In the genomic region with DNA sequence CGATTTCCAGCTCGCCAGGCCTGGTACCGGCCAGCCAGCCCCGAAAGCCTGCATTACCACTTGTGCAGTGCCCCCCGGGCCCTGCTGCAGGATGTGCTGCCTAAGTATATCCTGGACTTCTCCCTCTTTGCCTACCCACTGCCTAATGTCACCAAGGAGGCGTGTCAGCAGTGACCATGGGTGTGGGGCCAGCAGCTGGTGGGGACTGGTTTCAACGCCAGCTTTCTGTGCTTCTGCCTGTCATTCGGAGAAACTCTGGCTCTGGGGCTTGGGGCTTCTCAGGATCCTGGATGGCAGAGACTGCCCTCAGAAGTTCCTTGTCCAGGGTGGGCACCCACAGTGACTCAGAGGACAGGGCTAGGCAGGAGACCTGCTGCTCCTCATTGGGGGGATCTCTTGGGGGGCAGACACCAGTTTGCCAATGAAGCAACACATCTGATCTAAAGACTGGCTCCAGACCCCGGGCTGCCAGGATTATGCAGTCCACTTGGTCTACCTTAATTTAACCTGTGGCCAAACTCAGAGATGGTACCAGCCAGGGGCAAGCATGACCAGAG, we compare ENCODE assay signal across 8 cellular contexts. TPM values are rescaled to one million over a fixed set of nuclear protein-coding genes. Genes with fewer than 3 reads are reported as not detected.
DNase-seq lines count a peak whose midpoint lies in the region; ATAC-seq, FAIRE-seq and TF ChIP-seq lines count a peak whose summit lies in the region.

No MANE protein-coding gene starts in this region.

- H3K27ac ChIP-seq in PC-9: peak overlapping the region; percentile 47; the same call in 1 of the 2 replicates
- H3K27ac ChIP-seq in endothelial cell of umbilical vein (ENCODE audit: insufficient read depth, low read depth, low read length): no peak overlapping the region
- no peak overlapping the region for H3K27ac ChIP-seq in psoas muscle

- BruUV-seq in PC-9 (replicated peaks; lab: Mats Ljungman, UMichigan): no TSS peak
- TSS peak; percentile 46 for BruUV-seq in endothelial cell of umbilical vein (replicated peaks; lab: Mats Ljungman, UMichigan)

- intact Hi-C loops in PC-9 (cut with micrococcal nuclease; ENCODE audit: unreplicated experiment) (loop anchor here (5.0 kb wide), 1 partner anchor 35 kb away; no protein-coding TSS in a partner anchor), endothelial cell of umbilical vein (cut with micrococcal nuclease) (no loop called here), psoas muscle (cut with DNase I) (no loop called here)

- TF ChIP-seq POLR2A in endothelial cell of umbilical vein (IDR thresholded peaks at IDR 0.05; ENCODE audit: low read depth, low read length): no peak

- H3K79me2 ChIP-seq in PC-9 (ENCODE audit: low read depth) (0 out of 2 replicates have a peak, but pooled peaks cover 7% of the 10 kb centered on the region), endothelial cell of umbilical vein (ENCODE audit: control insufficient read depth, insufficient read depth, low read length) (no peaks in the 10 kb centered on the region)

- H3K27me3 ChIP-seq in GM06990 (replicated peaks; ENCODE audit: control insufficient read depth, insufficient read depth, low read length): no peaks in the 10 kb centered on the region
- no peaks in the 10 kb centered on the region for H3K27me3 ChIP-seq in PC-9 (ENCODE audit: insufficient read depth, low read depth)
- peaks cover 0 to 1% of the 10 kb centered on the region in 2 experiments for H3K27me3 ChIP-seq in endothelial cell of umbilical vein (ENCODE audit: control insufficient read depth in 2 of 2, insufficient read depth in 2 of 2, low read length in 2 of 2)
- no peaks in the 10 kb centered on the region for H3K27me3 ChIP-seq in psoas muscle (ENCODE audit: insufficient read depth in 3 of 3, low read length in 2 of 3)

- ATAC-seq in psoas muscle (no peak), GM21825 (IDR thresholded peaks at IDR 0.05; ENCODE audit: unreplicated experiment) (no peak), GM21447 (IDR thresholded peaks at IDR 0.05; ENCODE audit: unreplicated experiment) (no peak)

- H3K9ac ChIP-seq in endothelial cell of umbilical vein (replicated peaks; ENCODE audit: extremely low read depth, insufficient read depth, low read length): no peak overlapping the region

- H3K36me3 ChIP-seq in GM06990 (ENCODE audit: control insufficient read depth, insufficient read depth, low read length) (no peaks in the 10 kb centered on the region), PC-9 (ENCODE audit: low read depth) (no peaks in the 10 kb centered on the region), endothelial cell of umbilical vein (ENCODE audit: control insufficient read depth in 2 of 2, extremely low read depth in 1 of 2, insufficient read depth in 2 of 2, low read length in 2 of 2) (no peaks in the 10 kb centered on the region), psoas muscle (ENCODE audit: insufficient read depth in 1 of 2, low read depth in 1 of 2) (no peaks in the 10 kb centered on the region)

- H3K9me3 ChIP-seq in PC-9 (ENCODE audit: insufficient read depth, low read depth): no peaks in the 10 kb centered on the region
- H3K9me3 ChIP-seq in endothelial cell of umbilical vein (replicated peaks; ENCODE audit: control insufficient read depth, insufficient read depth, low read length): no peaks in the 10 kb centered on the region
- H3K9me3 ChIP-seq in psoas muscle: no peaks in the 10 kb centered on the region

- in situ Hi-C loops in GM13977 (cut with MboI; ENCODE audit: low pct_unique_long_range_greater_than_20kb, low sequenced_read_pairs, unreplicated experiment): no loop called here

- peaks cover 19% of the 10 kb centered on the region for H3K4me1 ChIP-seq in PC-9 (replicated peaks; ENCODE audit: insufficient read depth)
- H3K4me1 ChIP-seq in endothelial cell of umbilical vein (ENCODE audit: control insufficient read depth, extremely low read depth, insufficient read depth, low read length): peaks cover 6% of the 10 kb centered on the region
- H3K4me1 ChIP-seq in psoas muscle: peaks cover 5% of the 10 kb centered on the region

- dilution Hi-C loops in endothelial cell of umbilical vein (cut with MboI; ENCODE audit: extremely low pct_ligation_motif_present, low sequenced_read_pairs): no loop called here

- H4K20me1 ChIP-seq in PC-9 (ENCODE audit: insufficient read depth) (no peaks in the 10 kb centered on the region), endothelial cell of umbilical vein (replicated peaks; ENCODE audit: control insufficient read depth, extremely low read depth, insufficient read depth, low read length) (no peaks in the 10 kb centered on the region)

- H3K4me2 ChIP-seq in PC-9 (peak overlapping the region; percentile 77), endothelial cell of umbilical vein (ENCODE audit: insufficient read depth, low read length) (peak overlapping the region; percentile 40)

- H3K9me1 ChIP-seq in endothelial cell of umbilical vein (replicated peaks; ENCODE audit: control insufficient read depth, extremely low read depth, insufficient read depth, low read length): no peaks in the 10 kb centered on the region

- DNase-seq in GM06990 (ENCODE audit: extremely low read depth, insufficient read length) (no peak), PC-9 (no peak), endothelial cell of umbilical vein (ENCODE audit: low read depth, low spot score) (no peak), psoas muscle (peak in 1 of 2 donors; percentile 57), GM13977 (ENCODE audit: low spot score) (no peak), DMS53 treated with DMSO at 0.1 percent for 48 hours (lab: John Stamatoyannopoulos, UW; ENCODE audit: unreplicated experiment) (no peak)

- no peak for TF ChIP-seq CTCF in GM06990 (IDR thresholded peaks at IDR 0.05; ENCODE audit: insufficient read depth, low read length, poor library complexity, severe bottlenecking)
- TF ChIP-seq CTCF in PC-9 (conservative IDR thresholded peaks at IDR 0.05): no peak
- TF ChIP-seq CTCF in endothelial cell of umbilical vein (IDR thresholded peaks at IDR 0.05; ENCODE audit: extremely low read depth in 1 of 2, insufficient read depth in 1 of 2, low read depth in 1 of 2, low read length in 2 of 2): no peak
- TF ChIP-seq CTCF in psoas muscle (IDR thresholded peaks at IDR 0.05): no peak
- TF ChIP-seq CTCF in GM13977 (IDR thresholded peaks at IDR 0.05; ENCODE audit: extremely low read depth, insufficient read depth, missing control alignments): no peak

- peaks cover 25% of the 10 kb centered on the region; the same call in 1 of the 2 replicates for H3F3A ChIP-seq in PC-9 (ENCODE audit: insufficient read depth, low read depth)

- 51 to 65% (median 61%) methylated on average over 9 of the region's 9 CpGs for WGBS in psoas muscle, 3 donors

- CTCF ChIA-PET in PC-9 (lab: Charles Lee): interaction anchor here (0.6 kb wide), 1 partner anchor 422 kb away, joined by 5 read pairs; no protein-coding TSS in a partner anchor
- CTCF ChIA-PET in endothelial cell of umbilical vein (lab: Charles Lee): no interaction called here

- H3K4me3 ChIP-seq in GM06990 (replicated peaks; ENCODE audit: low read depth, low read length): peak overlapping the region; percentile 86
- peak overlapping the region; percentile 66; the same call in 1 of the 2 replicates for H3K4me3 ChIP-seq in PC-9
- no peak overlapping the region for H3K4me3 ChIP-seq in endothelial cell of umbilical vein (replicated peaks in 1 of 3; ENCODE audit: insufficient read depth in 1 of 3, low read depth in 1 of 3, low read length in 3 of 3)
- H3K4me3 ChIP-seq in psoas muscle: peak overlapping the region; percentile 72

- no peaks in the 10 kb centered on the region for H3K9me2 ChIP-seq in PC-9 (ENCODE audit: insufficient read depth)

- no peak for FAIRE-seq in endothelial cell of umbilical vein (lab: Jason Lieb, UNC)

- no peak overlapping the region for H2AFZ ChIP-seq in PC-9
- H2AFZ ChIP-seq in endothelial cell of umbilical vein (ENCODE audit: low read depth, low read length): no peak overlapping the region

- POLR2A ChIA-PET in PC-9 (lab: Charles Lee; ENCODE audit: unreplicated experiment): interaction anchor here (0.5 kb wide), 1 partner anchor 221 kb away, joined by 3 read pairs; no protein-coding TSS in a partner anchor
- POLR2A ChIA-PET in endothelial cell of umbilical vein (lab: Charles Lee): no interaction called here

TF ChIP-seq in endothelial cell of umbilical vein, 7 proteins besides CTCF, POLR2A, EP300 and RAD21:
- TF ChIP-seq POLR2AphosphoS5 (IDR thresholded peaks at IDR 0.05; ENCODE audit: insufficient read depth, low read depth, low read length): no peak
- no peak for TF ChIP-seq MYC (IDR thresholded peaks at IDR 0.05; ENCODE audit: low read depth, low read length)
- TF ChIP-seq JUN (IDR thresholded peaks at IDR 0.05; ENCODE audit: borderline replicate concordance, insufficient read depth, insufficient read length, low read depth): no peak
- no peak for TF ChIP-seq FOS (IDR thresholded peaks at IDR 0.05; ENCODE audit: borderline replicate concordance, insufficient read depth, low read length)

RNA-seq across cellular contexts. Expression of gene CHST14, which starts 1.5 kb away (rescaled TPM):
- total RNA-seq in PC-9 (2021): 30.6 and 34.3 TPM in 2 replicates
- total RNA-seq in endothelial cell of umbilical vein: 45.9 and 49.2 TPM in 2 replicates
- 35.1 and 38.3 TPM in 2 replicates for polyA plus RNA-seq in endothelial cell of umbilical vein
- polyA plus RNA-seq in endothelial cell of umbilical vein (2011; cell fraction: cytosol; rRNA removed): 31.4 and 31.9 TPM in 2 replicates
- 10.7 and 13.2 TPM in 2 replicates for polyA plus RNA-seq in endothelial cell of umbilical vein (2011; cell fraction: nucleus; rRNA removed)
- polyA plus RNA-seq in endothelial cell of umbilical vein (2012): 32.1 and 34.2 TPM in 2 replicates
- 26.0 and 27.5 TPM in 2 replicates for polyA minus RNA-seq in endothelial cell of umbilical vein
- polyA minus RNA-seq in endothelial cell of umbilical vein (2011; cell fraction: cytosol; rRNA and poly(A)+ RNA removed): 5.3 TPM
- 4.1 and 4.8 TPM in 2 replicates for polyA minus RNA-seq in endothelial cell of umbilical vein (2011; cell fraction: nucleus; rRNA and poly(A)+ RNA removed)
- 1 to 10 TPM; 3.8 to 5.3 (median 4.2) TPM for total RNA-seq in psoas muscle
- 1 to 10 TPM; 2.5 to 4.5 (median 2.8) TPM for polyA plus RNA-seq in psoas muscle

RNA-seq across cellular contexts. Expression of gene BAHD1, which starts 31.5 kb away (rescaled TPM):
- 17.3 and 19.1 TPM in 2 replicates for total RNA-seq in PC-9 (2021)
- total RNA-seq in endothelial cell of umbilical vein: 19.1 and 19.7 TPM in 2 replicates
- 6.3 and 7.0 TPM in 2 replicates for polyA plus RNA-seq in endothelial cell of umbilical vein
- 6.3 and 7.0 TPM in 2 replicates for polyA plus RNA-seq in endothelial cell of umbilical vein (2011; cell fraction: cytosol; rRNA removed)
- polyA plus RNA-seq in endothelial cell of umbilical vein (2011; cell fraction: nucleus; rRNA removed): 11.6 and 13.6 TPM in 2 replicates
- 10.7 and 11.9 TPM in 2 replicates for polyA plus RNA-seq in endothelial cell of umbilical vein (2012)
- 5.6 and 11.0 TPM in 2 replicates for polyA minus RNA-seq in endothelial cell of umbilical vein
- polyA minus RNA-seq in endothelial cell of umbilical vein (2011; cell fraction: cytosol; rRNA and poly(A)+ RNA removed): 4.5 TPM
- 6.1 and 6.3 TPM in 2 replicates for polyA minus RNA-seq in endothelial cell of umbilical vein (2011; cell fraction: nucleus; rRNA and poly(A)+ RNA removed)
- 10 to 100 TPM; 12.5 to 15.6 (median 13.4) TPM for total RNA-seq in psoas muscle
- 10 to 100 TPM in 2 of 3 donors, 1 to 10 TPM in 1; 9.9 to 14.6 (median 12.3) TPM for polyA plus RNA-seq in psoas muscle

Comparison
In these comparisons a context has a peak if more than half of its experiments do, and no peak if none do; other contexts are left out.
1. H3K4me3 ChIP-seq: peak in GM06990 (single experiment), PC-9 (single experiment) and psoas muscle (single experiment); none in endothelial cell of umbilical vein (0 of 3).